Comparison of ENCODE assay signal across 14 cellular contexts in the genomic region with DNA sequence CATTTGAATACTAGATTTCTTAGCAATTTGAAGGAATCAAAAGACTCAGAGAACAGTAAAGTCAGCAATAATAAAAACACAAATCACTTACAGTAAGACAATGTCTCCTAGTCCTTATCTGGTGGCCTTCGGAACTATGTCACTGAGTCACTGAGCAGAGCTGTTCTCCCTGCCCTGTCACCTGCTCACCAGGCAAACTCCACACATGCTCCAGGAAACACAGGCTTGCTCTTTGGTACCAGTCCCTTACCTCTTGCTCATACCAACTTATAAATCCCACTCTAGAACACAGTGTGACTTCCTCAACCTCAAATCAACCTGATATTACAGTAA.
DNase-seq lines count a peak whose midpoint lies in the region; ATAC-seq, FAIRE-seq and TF ChIP-seq lines count a peak whose summit lies in the region.
"Had no signal": no experiment of that assay in that cellular context is flagged by ENCODE, and none has a peak within 500 bp of the region (broad histone marks: within the 10 kb centered on the region; RNA-seq: fewer than 3 reads in every experiment).

No MANE protein-coding gene starts in this region.

- no peak overlapping the region for H3K56ac ChIP-seq in IMR-90 (ENCODE audit: extremely low read depth, insufficient read depth, low read length)

- POLR2A ChIA-PET in IMR-90 (lab: Charles Lee; ENCODE audit: unreplicated experiment) (no interaction called here), HepG2 (lab: Yijun Ruan, JAX) (no interaction called here)

- no peak overlapping the region for H2BK20ac ChIP-seq in IMR-90 (ENCODE audit: low read depth, low read length)

- H3K4ac ChIP-seq in IMR-90 (ENCODE audit: low read depth, low read length) (no peak overlapping the region), neuronal stem cell (ENCODE audit: low read length) (no peak overlapping the region)

- no peak overlapping the region for H4K5ac ChIP-seq in IMR-90 (ENCODE audit: low read depth, low read length)

- no peak overlapping the region for H2BK120ac ChIP-seq in IMR-90 (ENCODE audit: low read depth, low read length)
- H2BK120ac ChIP-seq in neuronal stem cell (ENCODE audit: low read depth, low read length): no peak overlapping the region

- TF ChIP-seq EP300 in HepG2 (IDR thresholded peaks at IDR 0.05; ENCODE audit: low read depth in 2 of 2, low read length in 2 of 2) (no peak), HepG2 (CRISPR knock-in tag; IDR thresholded peaks at IDR 0.05; ENCODE audit: borderline replicate concordance) (no peak)

- H4K20me1 ChIP-seq in IMR-90 (ENCODE audit: insufficient read depth, low read length): peaks cover 8% of the 10 kb centered on the region; the same call in 1 of the 2 replicates
- peaks cover 20% of the 10 kb centered on the region for H4K20me1 ChIP-seq in HepG2 (ENCODE audit: insufficient read depth, low read length)

- H2BK15ac ChIP-seq in IMR-90 (ENCODE audit: low read depth, low read length) (no peak overlapping the region), neuronal stem cell (ENCODE audit: low read length) (no peak overlapping the region)

- no peak overlapping the region for H2AFZ ChIP-seq in IMR-90 (replicated peaks; ENCODE audit: low read length, poor library complexity)
- no peak overlapping the region for H2AFZ ChIP-seq in HepG2 (ENCODE audit: low read length)
- H2AFZ ChIP-seq in neuronal stem cell (ENCODE audit: low read length): no peak overlapping the region

- intact Hi-C loops in IMR-90 (cut with micrococcal nuclease) (no loop called here), adrenal gland (cut with DNase I) (no loop called here), HepG2 (cut with micrococcal nuclease; ENCODE audit: unreplicated experiment) (no loop called here)

- 0 out of 2 replicates have a peak, but pooled peaks cover 3% of the 10 kb centered on the region for H3K36me3 ChIP-seq in IMR-90 (ENCODE audit: control insufficient read depth, insufficient read depth, low read length)
- no peaks in the 10 kb centered on the region for H3K36me3 ChIP-seq in adrenal gland (replicated peaks in 1 of 2)
- H3K36me3 ChIP-seq in HepG2 (replicated peaks in 1 of 2; ENCODE audit: control insufficient read depth in 1 of 2, insufficient read depth in 2 of 2, low read length in 2 of 2): peaks cover 10 to 16% of the 10 kb centered on the region in 2 experiments; a peak in 4 of 5 replicates
- peaks cover 0 to 3% of the 10 kb centered on the region in 2 donors for H3K36me3 ChIP-seq in small intestine (ENCODE audit: control insufficient read depth in 2 of 2, insufficient read depth in 2 of 2, low read length in 2 of 2)
- peaks cover 0 to 10% of the 10 kb centered on the region in 2 donors for H3K36me3 ChIP-seq in neuronal stem cell (replicated peaks in 1 of 2; ENCODE audit: control insufficient read depth in 2 of 2, insufficient read depth in 2 of 2, low read length in 2 of 2)
- H3K36me3 ChIP-seq: HAP-1 had no signal

- H4K91ac ChIP-seq in IMR-90 (ENCODE audit: insufficient read depth, low read depth, low read length) (no peak overlapping the region), neuronal stem cell (ENCODE audit: low read depth, low read length, poor library complexity) (no peak overlapping the region)

- WGBS in IMR-90 (ENCODE audit: extremely low coverage in 2 of 2, insufficient read length in 1 of 2), 2 experiments: 43% methylated on average over 1 of the region's 1 CpG; no CpG with 5 or more reads in 1 of the 2 experiments
- WGBS in adrenal gland, 4 donors: 17 to 45% (median 28%) methylated on average over 1 of the region's 1 CpG
- WGBS in HepG2 (ENCODE audit: low lambda C conversion rate): 73% methylated on average over 1 of the region's 1 CpG
- 7 to 67% (median 27%) methylated on average over 1 of the region's 1 CpG for WGBS in small intestine, 3 donors
- WGBS in neuronal stem cell (ENCODE audit: extremely low coverage in 2 of 2, insufficient read length in 2 of 2, insufficient replicate concordance in 1 of 2), 2 donors: no CpG with 5 or more reads among the region's 1 CpG

- peaks cover 6% of the 10 kb centered on the region for H3K79me2 ChIP-seq in HepG2 (ENCODE audit: insufficient read depth, low read length)

- H3K4me1 ChIP-seq in IMR-90 (ENCODE audit: control insufficient read depth, insufficient read depth, low read length) (no peaks in the 10 kb centered on the region), adrenal gland (replicated peaks in 1 of 2) (peaks cover 17 to 29% of the 10 kb centered on the region in 2 donors), HepG2 (ENCODE audit: insufficient read depth, low read length) (peaks cover 12% of the 10 kb centered on the region), small intestine (ENCODE audit: control insufficient read depth in 2 of 2, insufficient read depth in 1 of 2, low read depth in 1 of 2, low read length in 1 of 2) (peaks cover 3 to 4% of the 10 kb centered on the region in 2 donors), neuronal stem cell (ENCODE audit: control insufficient read depth in 2 of 2, insufficient read depth in 1 of 2, low read depth in 1 of 2, low read length in 2 of 2) (no peaks in the 10 kb centered on the region)
- H3K4me1 ChIP-seq: HAP-1 had no signal

- no peak for TF ChIP-seq POLR2A in IMR-90 (IDR thresholded peaks at IDR 0.05; ENCODE audit: low read depth, low read length)
- no peak for TF ChIP-seq POLR2A in adrenal gland (IDR thresholded peaks at IDR 0.05)
- TF ChIP-seq POLR2A in HepG2 (IDR thresholded peaks at IDR 0.05; ENCODE audit: insufficient read depth in 1 of 2, low read depth in 2 of 2, low read length in 2 of 2): no peak

- dilution Hi-C loops in IMR-90 (cut with HindIII; ENCODE audit: low sequenced_read_pairs, unreplicated experiment): no loop called here

- H3K9me3 ChIP-seq in IMR-90 (ENCODE audit: control insufficient read depth, insufficient read depth, low read length) (no peaks in the 10 kb centered on the region), adrenal gland (replicated peaks in 1 of 3) (no peaks in the 10 kb centered on the region), HepG2 (ENCODE audit: low read length) (no peaks in the 10 kb centered on the region), small intestine (ENCODE audit: control insufficient read depth, low read depth) (no peaks in the 10 kb centered on the region), neuronal stem cell (replicated peaks in 1 of 2; ENCODE audit: control insufficient read depth in 2 of 2, insufficient read depth in 1 of 2, low read depth in 1 of 2, low read length in 2 of 2) (no peaks in the 10 kb centered on the region)
- H3K9me3 ChIP-seq: HAP-1 had no signal

- H3K9ac ChIP-seq in IMR-90 (ENCODE audit: low read depth, low read length) (no peak overlapping the region), HepG2 (ENCODE audit: insufficient read depth, low read depth, low read length) (no peak overlapping the region), neuronal stem cell (ENCODE audit: low read depth, low read length, poor library complexity) (no peak overlapping the region)

- CTCF ChIA-PET in IMR-90 (lab: Yijun Ruan, JAX) (no interaction called here), HepG2 (lab: Yijun Ruan, JAX; ENCODE audit: low intra/inter-chr PET ratio, low total read pairs) (no interaction called here)

- no peak for DNase-seq in IMR-90
- peak; percentile 59 to 85 (median 82) for DNase-seq in adrenal gland
- peak; percentile 15 for DNase-seq in HepG2 (ENCODE audit: low spot score)
- peak; percentile 98 for DNase-seq in small intestine
- DNase-seq in neuronal stem cell (ENCODE audit: low spot score): no peak
- DNase-seq in EL: no peak
- DNase-seq in NAMALWA (ENCODE audit: low spot score): no peak
- DNase-seq: activated naive CD4-positive, alpha-beta T cell treated with anti-CD3 and anti-CD28 coated beads for 36 hours; DMS 273 treated with DMSO at 0.1 percent for 48 hours; kidney; NCI-H1436; NCI-H226 had no signal

- TF ChIP-seq RAD21 in IMR-90 (IDR thresholded peaks at IDR 0.05; ENCODE audit: low read length): no peak
- no peak for TF ChIP-seq RAD21 in HepG2 (CRISPR knock-in tag; IDR thresholded peaks at IDR 0.05)

- H3K27ac ChIP-seq in IMR-90 (ENCODE audit: insufficient read depth, low read length) (no peak overlapping the region), adrenal gland (peak overlapping the region in 3 of 5 donors; percentile 49 to 62 (median 56)), HepG2 (ENCODE audit: extremely low read length, insufficient read depth, low read length) (peak overlapping the region; percentile 8), small intestine (ENCODE audit: low read depth in 1 of 2, low read length in 1 of 2) (peak overlapping the region; percentile 82 to 92), neuronal stem cell (replicated peaks; ENCODE audit: low read length) (no peak overlapping the region)

- H3K27me3 ChIP-seq in IMR-90 (ENCODE audit: control insufficient read depth, insufficient read depth, low read length) (no peaks in the 10 kb centered on the region), adrenal gland (no peaks in the 10 kb centered on the region), HepG2 (ENCODE audit: control insufficient read depth in 1 of 2, insufficient read depth in 2 of 2, low read length in 2 of 2) (no peaks in the 10 kb centered on the region), small intestine (ENCODE audit: control insufficient read depth in 2 of 2, insufficient read depth in 2 of 2, low read length in 2 of 2) (no peaks in the 10 kb centered on the region), neuronal stem cell (ENCODE audit: control insufficient read depth in 3 of 3, insufficient read depth in 3 of 3, low read depth in 1 of 3, low read length in 3 of 3) (no peaks in the 10 kb centered on the region)

- H3K23ac ChIP-seq in IMR-90 (ENCODE audit: low read depth, low read length) (no peak overlapping the region), neuronal stem cell (ENCODE audit: low read depth, low read length, poor library complexity) (no peak overlapping the region)

- H3K79me1 ChIP-seq in IMR-90 (ENCODE audit: low read depth in 1 of 2, low read length in 2 of 2) (peaks cover 28 to 32% of the 10 kb centered on the region in 2 experiments; a peak in 3 of 4 replicates), neuronal stem cell (ENCODE audit: low read depth, low read length) (no peaks in the 10 kb centered on the region)

- TF ChIP-seq CTCF in IMR-90 (conservative IDR thresholded peaks at IDR 0.05; ENCODE audit: low read depth, low read length): no peak
- no peak for TF ChIP-seq CTCF in adrenal gland (IDR thresholded peaks at IDR 0.05)
- no peak for TF ChIP-seq CTCF in HepG2 (CRISPR knock-in tag; IDR thresholded peaks at IDR 0.05)

- H3K14ac ChIP-seq in IMR-90 (replicated peaks; ENCODE audit: low read depth, low read length): no peak overlapping the region
- no peak overlapping the region for H3K14ac ChIP-seq in neuronal stem cell (ENCODE audit: low read length)

- H2BK12ac ChIP-seq in neuronal stem cell (ENCODE audit: low read length): no peak overlapping the region

- no peak for ATAC-seq in IMR-90 (ENCODE audit: low read depth)
- ATAC-seq in HepG2: peak; percentile 69
- ATAC-seq: activated CD4-positive, CD25-positive, alpha-beta regulatory T cell treated with anti-CD3 and anti-CD28 coated beads, Interleukin-2, amount 50 U/mL, for 24 hours had no signal

- H3K4me3 ChIP-seq in IMR-90 (ENCODE audit: insufficient read depth, low read depth, low read length) (no peak overlapping the region), adrenal gland (no peak overlapping the region), HepG2 (replicated peaks in 1 of 3; ENCODE audit: insufficient read depth in 1 of 3, low read depth in 2 of 3, low read length in 3 of 3) (no peak overlapping the region), small intestine (ENCODE audit: low read depth in 1 of 2, low read length in 2 of 2) (no peak overlapping the region), neuronal stem cell (ENCODE audit: low read length in 2 of 2) (no peak overlapping the region)
- H3K4me3 ChIP-seq: HAP-1 had no signal

- in situ Hi-C loops in IMR-90 (cut with MboI; ENCODE audit: low sequenced_read_pairs) (no loop called here), HepG2 (cut with HindIII; ENCODE audit: extremely low pct_ligation_motif_present, low pct_unique_long_range_greater_than_20kb) (no loop called here)

- H2BK5ac ChIP-seq in IMR-90 (ENCODE audit: low read depth, low read length, poor library complexity, severe bottlenecking) (no peak overlapping the region), neuronal stem cell (ENCODE audit: low read length) (no peak overlapping the region)

- BruUV-seq in IMR-90 (replicated peaks; lab: Mats Ljungman, UMichigan) (no TSS peak), HepG2 (replicated peaks; lab: Mats Ljungman, UMichigan) (no TSS peak)

- H2AK5ac ChIP-seq in IMR-90 (ENCODE audit: low read depth, low read length): no peak overlapping the region
- H2AK5ac ChIP-seq in neuronal stem cell (ENCODE audit: low read depth, low read length): no peak overlapping the region

- no peak for FAIRE-seq in HepG2 (lab: Jason Lieb, UNC)
- FAIRE-seq in small intestine (lab: Jason Lieb, UNC): no peak
- FAIRE-seq: kidney had no signal

- no peak overlapping the region for H4K8ac ChIP-seq in IMR-90 (ENCODE audit: low read depth in 2 of 2, low read length in 2 of 2)
- H4K8ac ChIP-seq in neuronal stem cell (ENCODE audit: low read depth, low read length): no peak overlapping the region

- no peak overlapping the region for H3K4me2 ChIP-seq in IMR-90 (ENCODE audit: low read depth, low read length)
- no peak overlapping the region for H3K4me2 ChIP-seq in HepG2 (ENCODE audit: low read depth, low read length)
- no peak overlapping the region for H3K4me2 ChIP-seq in neuronal stem cell (ENCODE audit: insufficient read depth, low read length, poor library complexity, severe bottlenecking)

- H3K18ac ChIP-seq in IMR-90 (ENCODE audit: low read depth, low read length) (no peak overlapping the region), neuronal stem cell (ENCODE audit: low read length) (no peak overlapping the region)

- peaks cover 6% of the 10 kb centered on the region for H3K9me1 ChIP-seq in IMR-90 (ENCODE audit: insufficient read depth, low read length)

- H2AK9ac ChIP-seq in IMR-90 (replicated peaks; ENCODE audit: low read depth, low read length, poor library complexity): no peak overlapping the region

Comparison
In these comparisons a context has a peak if more than half of its experiments do, and no peak if none do; other contexts are left out.
1. DNase-seq: peak in adrenal gland (7 of 7), HepG2 (single experiment) and small intestine (single experiment); none in IMR-90 (single experiment), neuronal stem cell (single experiment), EL (single experiment) and NAMALWA (single experiment).
2. H3K27ac ChIP-seq: peak in adrenal gland (3 of 5), HepG2 (single experiment) and small intestine (2 of 2); none in IMR-90 (single experiment) and neuronal stem cell (single experiment).